ENCODE assay signal across 1 cellular context in the genomic region with DNA sequence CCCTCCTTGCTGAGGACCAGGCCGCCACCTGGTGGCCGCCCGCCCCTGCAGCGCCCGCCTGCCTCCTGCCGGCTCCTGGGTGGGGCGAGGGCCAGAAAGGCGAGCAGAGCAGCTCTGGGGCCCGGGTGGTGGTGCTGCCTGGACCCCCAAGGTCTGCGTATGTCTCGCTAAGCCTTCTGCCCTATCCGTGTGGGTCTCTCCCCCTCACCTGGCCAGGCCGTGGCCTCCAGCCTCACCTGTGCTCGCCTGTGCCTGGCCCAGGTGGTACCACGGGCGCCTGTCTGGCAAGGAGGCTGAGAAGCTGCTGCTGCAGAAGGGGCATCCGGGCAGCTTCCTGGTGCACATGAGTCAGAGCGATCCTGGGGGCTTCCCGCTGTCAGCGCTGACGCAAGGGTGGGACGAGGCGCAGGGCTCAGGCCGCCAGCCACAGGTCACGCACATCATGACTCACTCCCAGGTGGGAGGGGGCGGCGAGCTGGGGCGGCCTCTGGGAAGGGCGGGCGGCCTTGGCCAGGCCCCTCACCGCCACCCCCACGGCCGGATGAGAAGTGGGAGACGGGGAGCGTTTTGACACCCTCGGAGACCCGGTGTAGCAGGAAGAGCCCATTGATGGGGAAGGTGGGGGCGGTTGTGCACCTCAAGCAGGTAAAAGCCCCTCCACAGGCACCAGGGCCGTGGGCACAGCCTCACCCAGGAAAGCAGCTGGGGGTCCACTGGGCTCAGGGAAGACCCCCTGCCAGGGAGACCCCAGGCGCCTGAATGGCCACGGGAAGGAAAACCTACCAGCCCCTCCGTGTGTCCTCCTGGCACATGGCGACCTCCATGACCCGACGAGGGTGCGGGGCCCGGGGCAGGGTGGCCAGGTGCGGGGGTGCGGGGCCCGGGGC.
TF ChIP-seq lines count a peak whose summit lies in the region.

No MANE protein-coding gene starts in this region.

TF ChIP-seq in K562, 482 proteins besides CTCF, POLR2A, EP300 and RAD21 (continued from another document and continues in another):
- TF ChIP-seq VEZF1 (CRISPR knock-in tag; IDR thresholded peaks at IDR 0.05): peak; percentile 89
- TF ChIP-seq ZNF431 (CRISPR knock-in tag; IDR thresholded peaks at IDR 0.05): 0 out of 2 replicates have a peak, but pooled peaks have one; percentile 57
- TF ChIP-seq ZKSCAN1 (IDR thresholded peaks at IDR 0.05; ENCODE audit: low read depth, low read length): no peak
- TF ChIP-seq FOS (IDR thresholded peaks at IDR 0.05; ENCODE audit: extremely low read depth, insufficient read length): peak; percentile 59
- no peak for TF ChIP-seq ZBED1 (IDR thresholded peaks at IDR 0.05)
- TF ChIP-seq ESRRB (CRISPR knock-in tag; IDR thresholded peaks at IDR 0.05; ENCODE audit: borderline replicate concordance): no peak
- peak; percentile 31 for TF ChIP-seq PHF20 (IDR thresholded peaks at IDR 0.05; ENCODE audit: partially characterized antibody)
- peak; percentile 89; the same call in 1 of the 2 replicates for TF ChIP-seq STAT6 (CRISPR knock-in tag; IDR thresholded peaks at IDR 0.05)
- TF ChIP-seq FOXP4 (CRISPR knock-in tag; IDR thresholded peaks at IDR 0.05; ENCODE audit: borderline replicate concordance): peak; percentile 49; the same call in 1 of the 2 replicates
- 0 out of 2 replicates have a peak, but pooled peaks have one; percentile 21 for TF ChIP-seq E2F3 (CRISPR knock-in tag; IDR thresholded peaks at IDR 0.05)
- TF ChIP-seq HMGXB4 (CRISPR knock-in tag; IDR thresholded peaks at IDR 0.05): peak; percentile 32; the same call in 1 of the 2 replicates
- no peak for TF ChIP-seq TCF7 (IDR thresholded peaks at IDR 0.05; ENCODE audit: borderline replicate concordance)
- TF ChIP-seq, protein P1, sequence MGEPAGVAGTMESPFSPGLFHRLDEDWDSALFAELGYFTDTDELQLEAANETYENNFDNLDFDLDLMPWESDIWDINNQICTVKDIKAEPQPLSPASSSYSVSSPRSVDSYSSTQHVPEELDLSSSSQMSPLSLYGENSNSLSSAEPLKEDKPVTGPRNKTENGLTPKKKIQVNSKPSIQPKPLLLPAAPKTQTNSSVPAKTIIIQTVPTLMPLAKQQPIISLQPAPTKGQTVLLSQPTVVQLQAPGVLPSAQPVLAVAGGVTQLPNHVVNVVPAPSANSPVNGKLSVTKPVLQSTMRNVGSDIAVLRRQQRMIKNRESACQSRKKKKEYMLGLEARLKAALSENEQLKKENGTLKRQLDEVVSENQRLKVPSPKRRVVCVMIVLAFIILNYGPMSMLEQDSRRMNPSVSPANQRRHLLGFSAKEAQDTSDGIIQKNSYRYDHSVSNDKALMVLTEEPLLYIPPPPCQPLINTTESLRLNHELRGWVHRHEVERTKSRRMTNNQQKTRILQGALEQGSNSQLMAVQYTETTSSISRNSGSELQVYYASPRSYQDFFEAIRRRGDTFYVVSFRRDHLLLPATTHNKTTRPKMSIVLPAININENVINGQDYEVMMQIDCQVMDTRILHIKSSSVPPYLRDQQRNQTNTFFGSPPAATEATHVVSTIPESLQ (CRISPR knock-in tag; IDR thresholded peaks at IDR 0.05): peak; percentile 80; the same call in 1 of the 2 replicates
- peak; percentile 84 for TF ChIP-seq HNRNPL (IDR thresholded peaks at IDR 0.05; ENCODE audit: low read depth, low read length)
- TF ChIP-seq, protein P2, sequence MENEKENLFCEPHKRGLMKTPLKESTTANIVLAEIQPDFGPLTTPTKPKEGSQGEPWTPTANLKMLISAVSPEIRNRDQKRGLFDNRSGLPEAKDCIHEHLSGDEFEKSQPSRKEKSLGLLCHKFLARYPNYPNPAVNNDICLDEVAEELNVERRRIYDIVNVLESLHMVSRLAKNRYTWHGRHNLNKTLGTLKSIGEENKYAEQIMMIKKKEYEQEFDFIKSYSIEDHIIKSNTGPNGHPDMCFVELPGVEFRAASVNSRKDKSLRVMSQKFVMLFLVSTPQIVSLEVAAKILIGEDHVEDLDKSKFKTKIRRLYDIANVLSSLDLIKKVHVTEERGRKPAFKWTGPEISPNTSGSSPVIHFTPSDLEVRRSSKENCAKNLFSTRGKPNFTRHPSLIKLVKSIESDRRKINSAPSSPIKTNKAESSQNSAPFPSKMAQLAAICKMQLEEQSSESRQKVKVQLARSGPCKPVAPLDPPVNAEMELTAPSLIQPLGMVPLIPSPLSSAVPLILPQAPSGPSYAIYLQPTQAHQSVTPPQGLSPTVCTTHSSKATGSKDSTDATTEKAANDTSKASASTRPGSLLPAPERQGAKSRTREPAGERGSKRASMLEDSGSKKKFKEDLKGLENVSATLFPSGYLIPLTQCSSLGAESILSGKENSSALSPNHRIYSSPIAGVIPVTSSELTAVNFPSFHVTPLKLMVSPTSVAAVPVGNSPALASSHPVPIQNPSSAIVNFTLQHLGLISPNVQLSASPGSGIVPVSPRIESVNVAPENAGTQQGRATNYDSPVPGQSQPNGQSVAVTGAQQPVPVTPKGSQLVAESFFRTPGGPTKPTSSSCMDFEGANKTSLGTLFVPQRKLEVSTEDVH (IDR thresholded peaks at IDR 0.05; ENCODE audit: low read depth, partially characterized antibody): no peak
- peak; percentile 61 for TF ChIP-seq CHD4 (IDR thresholded peaks at IDR 0.05; ENCODE audit: insufficient read depth, insufficient replicate concordance, low read depth, low read length, poor library complexity, severe bottlenecking)
- TF ChIP-seq ZBTB17 (CRISPR knock-in tag; IDR thresholded peaks at IDR 0.05): no peak
- peak; percentile 81 for TF ChIP-seq JUNB (CRISPR knock-in tag; conservative IDR thresholded peaks at IDR 0.05)
- no peak for TF ChIP-seq TAL1 (IDR thresholded peaks at IDR 0.05)
- peak; percentile 90 for TF ChIP-seq DEAF1 (CRISPR knock-in tag; IDR thresholded peaks at IDR 0.05)
- peak; percentile 27 for TF ChIP-seq STAG1 (CRISPR knock-in tag; IDR thresholded peaks at IDR 0.05; ENCODE audit: borderline replicate concordance)
- no peak for TF ChIP-seq ZFP36 (IDR thresholded peaks at IDR 0.05; ENCODE audit: low read depth, low read length, partially characterized antibody)
- peak; percentile 61; the same call in 1 of the 2 replicates for TF ChIP-seq KAT7 (CRISPR knock-in tag; IDR thresholded peaks at IDR 0.05; ENCODE audit: borderline replicate concordance)
- no peak for TF ChIP-seq KDM1A (IDR thresholded peaks at IDR 0.05)
- no peak for TF ChIP-seq HOMEZ (CRISPR knock-in tag; IDR thresholded peaks at IDR 0.05)
- TF ChIP-seq, protein P3, sequence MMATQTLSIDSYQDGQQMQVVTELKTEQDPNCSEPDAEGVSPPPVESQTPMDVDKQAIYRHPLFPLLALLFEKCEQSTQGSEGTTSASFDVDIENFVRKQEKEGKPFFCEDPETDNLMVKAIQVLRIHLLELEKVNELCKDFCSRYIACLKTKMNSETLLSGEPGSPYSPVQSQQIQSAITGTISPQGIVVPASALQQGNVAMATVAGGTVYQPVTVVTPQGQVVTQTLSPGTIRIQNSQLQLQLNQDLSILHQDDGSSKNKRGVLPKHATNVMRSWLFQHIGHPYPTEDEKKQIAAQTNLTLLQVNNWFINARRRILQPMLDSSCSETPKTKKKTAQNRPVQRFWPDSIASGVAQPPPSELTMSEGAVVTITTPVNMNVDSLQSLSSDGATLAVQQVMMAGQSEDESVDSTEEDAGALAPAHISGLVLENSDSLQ (IDR thresholded peaks at IDR 0.05): peak; percentile 74
- peak; percentile 48; the same call in 1 of the 2 replicates for TF ChIP-seq SOX6 (IDR thresholded peaks at IDR 0.05)
- TF ChIP-seq CBFA2T2 (conservative IDR thresholded peaks at IDR 0.05): 0 out of 2 replicates have a peak, but pooled peaks have one; percentile 30
- TF ChIP-seq ILF3 (IDR thresholded peaks at IDR 0.05; ENCODE audit: borderline replicate concordance): no peak
- TF ChIP-seq, protein P4, sequence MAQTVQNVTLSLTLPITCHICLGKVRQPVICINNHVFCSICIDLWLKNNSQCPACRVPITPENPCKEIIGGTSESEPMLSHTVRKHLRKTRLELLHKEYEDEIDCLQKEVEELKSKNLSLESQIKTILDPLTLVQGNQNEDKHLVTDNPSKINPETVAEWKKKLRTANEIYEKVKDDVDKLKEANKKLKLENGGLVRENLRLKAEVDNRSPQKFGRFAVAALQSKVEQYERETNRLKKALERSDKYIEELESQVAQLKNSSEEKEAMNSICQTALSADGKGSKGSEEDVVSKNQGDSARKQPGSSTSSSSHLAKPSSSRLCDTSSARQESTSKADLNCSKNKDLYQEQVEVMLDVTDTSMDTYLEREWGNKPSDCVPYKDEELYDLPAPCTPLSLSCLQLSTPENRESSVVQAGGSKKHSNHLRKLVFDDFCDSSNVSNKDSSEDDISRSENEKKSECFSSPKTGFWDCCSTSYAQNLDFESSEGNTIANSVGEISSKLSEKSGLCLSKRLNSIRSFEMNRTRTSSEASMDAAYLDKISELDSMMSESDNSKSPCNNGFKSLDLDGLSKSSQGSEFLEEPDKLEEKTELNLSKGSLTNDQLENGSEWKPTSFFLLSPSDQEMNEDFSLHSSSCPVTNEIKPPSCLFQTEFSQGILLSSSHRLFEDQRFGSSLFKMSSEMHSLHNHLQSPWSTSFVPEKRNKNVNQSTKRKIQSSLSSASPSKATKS (CRISPR knock-in tag; IDR thresholded peaks at IDR 0.05): no peak
- peak; percentile 92 for TF ChIP-seq HMGN3 (IDR thresholded peaks at IDR 0.05; ENCODE audit: borderline replicate concordance, extremely low read depth, insufficient read length, low read depth, low read length)
